In genomic region chr2:239225921-239226561, GRCh38 we compare ENCODE assay signal across 9 cellular contexts.
DNase-seq lines count a peak whose midpoint lies in the region; ATAC-seq and TF ChIP-seq lines count a peak whose summit lies in the region.
"Had no signal": no experiment of that assay in that cellular context is flagged by ENCODE, and none has a peak within 500 bp of the region (broad histone marks: within the 10 kb centered on the region; RNA-seq: fewer than 3 reads in every experiment).

No MANE protein-coding gene starts in this region.

- H3K4me1 ChIP-seq in colonic mucosa (peaks cover 10% of the 10 kb centered on the region), muscle layer of colon (ENCODE audit: insufficient read depth, low read length) (peaks cover 84% of the 10 kb centered on the region), upper lobe of right lung (peaks cover 64% of the 10 kb centered on the region)

- peak overlapping the region; percentile 39 for H3K4me3 Mint-ChIP-seq in activated naive CD4-positive, alpha-beta T cell treated with anti-CD3 and anti-CD28 coated beads, Interleukin-2, amount 50 U/mL, for 24 hours

- H3K27me3 ChIP-seq in colonic mucosa (no peaks in the 10 kb centered on the region), muscle layer of colon (ENCODE audit: control insufficient read depth in 1 of 2, insufficient read depth in 2 of 2, low read length in 2 of 2) (no peaks in the 10 kb centered on the region), upper lobe of right lung (no peaks in the 10 kb centered on the region)

- intact Hi-C loops in colonic mucosa (cut with DNase I) (no loop called here), upper lobe of right lung (cut with DNase I) (no loop called here)

- no peak overlapping the region for H3K9ac ChIP-seq in colonic mucosa (ENCODE audit: low read depth in 2 of 2, low read length in 2 of 2)
- H3K9ac ChIP-seq in muscle layer of colon (ENCODE audit: low read length), result peak overlapping the region; percentile 46

- H3K36me3 Mint-ChIP-seq in activated naive CD4-positive, alpha-beta T cell treated with anti-CD3 and anti-CD28 coated beads, Interleukin-2, amount 50 U/mL, for 24 hours, result no peaks in the 10 kb centered on the region

- H3K4me3 ChIP-seq in colonic mucosa (no peak overlapping the region), muscle layer of colon (ENCODE audit: low read depth in 1 of 2, low read length in 2 of 2) (no peak overlapping the region), upper lobe of right lung (no peak overlapping the region)

- DNase-seq in activated naive CD4-positive, alpha-beta T cell treated with anti-CD3 and anti-CD28 coated beads, Interleukin-2, amount 50 U/mL, for 16 hours, result no peak
- DNase-seq in colonic mucosa (no peak), upper lobe of right lung (no peak), KG1 (lab: John Stamatoyannopoulos, UW) (no peak)
- DNase-seq: T-helper 2 cell had no signal

- H3K9me3 Mint-ChIP-seq in activated naive CD4-positive, alpha-beta T cell treated with anti-CD3 and anti-CD28 coated beads, Interleukin-2, amount 50 U/mL, for 24 hours, result no peaks in the 10 kb centered on the region

- TF ChIP-seq CTCF in colonic mucosa (IDR thresholded peaks at IDR 0.05) (no peak), upper lobe of right lung (IDR thresholded peaks at IDR 0.05) (no peak)

- H3K27ac Mint-ChIP-seq in activated naive CD4-positive, alpha-beta T cell treated with anti-CD3 and anti-CD28 coated beads, Interleukin-2, amount 50 U/mL, for 24 hours, result peak overlapping the region; percentile 82

- H3K36me3 ChIP-seq in colonic mucosa (no peaks in the 10 kb centered on the region), muscle layer of colon (ENCODE audit: insufficient read depth, low read length) (no peaks in the 10 kb centered on the region), upper lobe of right lung (no peaks in the 10 kb centered on the region)

- H3K27ac ChIP-seq in colonic mucosa (peak overlapping the region; percentile 10), muscle layer of colon (ENCODE audit: low read depth, low read length) (peak overlapping the region; percentile 69), upper lobe of right lung (peak overlapping the region; percentile 12)

- H3K9me3 ChIP-seq in colonic mucosa (no peaks in the 10 kb centered on the region), muscle layer of colon (ENCODE audit: low read length) (no peaks in the 10 kb centered on the region), upper lobe of right lung (no peaks in the 10 kb centered on the region)

- peaks cover 97% of the 10 kb centered on the region for H3K4me1 Mint-ChIP-seq in activated naive CD4-positive, alpha-beta T cell treated with anti-CD3 and anti-CD28 coated beads, Interleukin-2, amount 50 U/mL, for 24 hours

- no peaks in the 10 kb centered on the region for H3K27me3 Mint-ChIP-seq in activated naive CD4-positive, alpha-beta T cell treated with anti-CD3 and anti-CD28 coated beads, Interleukin-2, amount 50 U/mL, for 24 hours

- ATAC-seq in upper lobe of right lung (no peak), HG02642 (IDR thresholded peaks at IDR 0.05; ENCODE audit: poor library complexity, unreplicated experiment) (no peak), GM18517 (IDR thresholded peaks at IDR 0.05; ENCODE audit: unreplicated experiment) (no peak)

Comparison
In these comparisons a context has a peak if more than half of its experiments do, and no peak if none do; other contexts are left out.
1. H3K27ac ChIP-seq: peak in every context shown above with its lines; median percentile 69 in muscle layer of colon; 12 in upper lobe of right lung; 10 in colonic mucosa.